8 cellular contexts compared by ENCODE assay signal in the genomic region with DNA sequence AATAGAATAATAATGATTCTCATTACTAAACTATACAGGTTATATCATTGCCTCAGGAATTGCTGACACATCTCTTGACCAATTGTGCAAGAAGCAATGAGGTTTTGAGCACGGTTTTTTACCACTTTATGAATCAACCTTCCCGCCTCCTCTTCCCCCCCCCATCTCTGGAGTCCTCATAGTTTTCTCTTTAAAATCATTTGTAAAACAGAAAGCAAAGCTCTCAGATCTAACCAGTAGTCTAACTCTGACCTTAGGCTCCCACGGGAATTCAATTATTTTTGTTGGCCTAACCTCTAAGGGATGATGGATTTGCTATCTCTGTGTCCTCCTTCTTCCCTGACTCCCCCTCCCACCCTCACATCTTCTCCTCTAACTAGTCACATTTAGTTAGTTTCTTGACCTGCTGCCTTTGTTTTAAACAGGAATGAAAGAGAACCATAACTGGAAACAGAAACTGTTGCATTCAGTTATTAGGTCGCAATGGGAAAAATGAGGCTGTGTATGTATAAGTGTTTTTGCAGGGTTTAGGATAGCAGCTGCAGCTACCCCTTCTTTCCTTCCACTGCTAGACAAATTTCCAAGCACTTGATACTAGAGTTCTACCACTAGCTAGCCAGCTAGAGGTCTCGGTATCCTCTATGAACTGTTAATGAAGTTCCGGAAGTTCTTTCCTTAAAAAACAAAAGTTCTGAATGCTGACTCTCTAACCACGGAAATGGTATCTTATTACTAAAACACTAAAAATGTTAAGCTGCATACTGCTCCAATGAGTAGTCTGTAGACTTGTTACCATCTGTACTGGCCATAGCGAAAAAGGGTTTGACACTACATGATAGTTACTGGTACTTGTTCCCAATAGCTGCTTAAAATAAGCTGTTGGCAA.
A peak's percentile ranks its signal among the peaks of the same experiment; 100 is the strongest.
DNase-seq lines count a peak whose midpoint lies in the region; ATAC-seq lines count a peak whose summit lies in the region.

No MANE protein-coding gene starts in this region.

- peak; percentile 71 for DNase-seq in activated CD4-positive, alpha-beta T cell treated with anti-CD3 and anti-CD28 coated beads for 36 hours
- no peak for DNase-seq in activated CD4-positive, alpha-beta T cell treated with anti-CD3 and anti-CD28 coated beads, Interleukin-2, amount 50 U/mL, for 1 hour
- DNase-seq in activated CD8-positive, alpha-beta memory T cell treated with anti-CD3 and anti-CD28 coated beads for 48 hours (ENCODE audit: low read depth in 2 of 3, low spot score in 2 of 3), result peak in 2 of 3 experiments; percentile 2 to 18
- DNase-seq in glomerular endothelial cell (ENCODE audit: extremely low read depth, low read depth, low spot score) (peak; percentile 61), NCI-H345 treated with DMSO at 0.1 percent for 48 hours (lab: John Stamatoyannopoulos, UW; ENCODE audit: unreplicated experiment) (no peak), islet precursor cell (no peak)
- DNase-seq in stimulated activated CD4-positive, alpha-beta T cell treated with anti-CD3 and anti-CD28 coated beads, Interleukin-4, amount 100 ng/mL, for 48 hours (ENCODE audit: low read depth in 2 of 2), result peak; percentile 16 to 42

- no peaks in the 10 kb centered on the region for H3K27me3 Mint-ChIP-seq in activated CD4-positive, alpha-beta T cell treated with anti-CD3 and anti-CD28 coated beads for 36 hours

- H3K27ac Mint-ChIP-seq in activated CD4-positive, alpha-beta T cell treated with anti-CD3 and anti-CD28 coated beads for 36 hours, result peak overlapping the region; percentile 92

- ATAC-seq in activated CD4-positive, alpha-beta T cell treated with anti-CD3 and anti-CD28 coated beads for 36 hours, result peak; percentile 80
- peak; percentile 39 for ATAC-seq in HG03571 (IDR thresholded peaks at IDR 0.05; ENCODE audit: unreplicated experiment)

- POLR2A ChIA-PET in activated CD4-positive, alpha-beta T cell treated with anti-CD3 and anti-CD28 coated beads for 36 hours (lab: Charles Lee), result interaction anchor here (0.6 to 1.1 kb wide), 3 partner anchors 52 to 69 kb away, joined by 3 to 7 read pairs (median 3); a partner anchor contains a TSS

- intact Hi-C loops in activated CD4-positive, alpha-beta T cell treated with anti-CD3 and anti-CD28 coated beads for 36 hours (cut with DNase I, micrococcal nuclease), result loop anchor here (1.0 to 2.0 kb wide), 7 partner anchors 21 to 173 kb away; a partner anchor contains a TSS

- peaks cover 3% of the 10 kb centered on the region for H3K36me3 Mint-ChIP-seq in activated CD4-positive, alpha-beta T cell treated with anti-CD3 and anti-CD28 coated beads for 36 hours (ENCODE audit: low read depth)

- CTCF ChIA-PET in activated CD4-positive, alpha-beta T cell treated with anti-CD3 and anti-CD28 coated beads for 36 hours (lab: Charles Lee), result interaction anchor here (0.8 to 1.6 kb wide), 5 partner anchors 50 to 123 kb away, joined by 3 to 12 read pairs (median 5); a partner anchor contains a TSS

- H3K9me3 Mint-ChIP-seq in activated CD4-positive, alpha-beta T cell treated with anti-CD3 and anti-CD28 coated beads for 36 hours (ENCODE audit: low read depth), result no peaks in the 10 kb centered on the region

- peaks cover 43% of the 10 kb centered on the region for H3K4me1 Mint-ChIP-seq in activated CD4-positive, alpha-beta T cell treated with anti-CD3 and anti-CD28 coated beads for 36 hours

- peak overlapping the region; percentile 66 for H3K4me3 Mint-ChIP-seq in activated CD4-positive, alpha-beta T cell treated with anti-CD3 and anti-CD28 coated beads for 36 hours

Comparison
In these comparisons a context has a peak if more than half of its experiments do, and no peak if none do; other contexts are left out.
1. DNase-seq: peak in activated CD4-positive, alpha-beta T cell treated with anti-CD3 and anti-CD28 coated beads for 36 hours (single experiment), activated CD8-positive, alpha-beta memory T cell treated with anti-CD3 and anti-CD28 coated beads for 48 hours (2 of 3), glomerular endothelial cell (single experiment) and stimulated activated CD4-positive, alpha-beta T cell treated with anti-CD3 and anti-CD28 coated beads, Interleukin-4, amount 100 ng/mL, for 48 hours (2 of 2); none in activated CD4-positive, alpha-beta T cell treated with anti-CD3 and anti-CD28 coated beads, Interleukin-2, amount 50 U/mL, for 1 hour (single experiment), NCI-H345 treated with DMSO at 0.1 percent for 48 hours (single experiment) and islet precursor cell (single experiment).